In genomic region chr18:58863539-58864145, GRCh38 we compare ENCODE assay signal across 8 cellular contexts. TPM values are rescaled to one million over a fixed set of nuclear protein-coding genes. Genes with fewer than 3 reads are reported as not detected.
A peak's percentile ranks its signal among the peaks of the same experiment; 100 is the strongest.
DNase-seq lines count a peak whose midpoint lies in the region; ATAC-seq and TF ChIP-seq lines count a peak whose summit lies in the region.

No MANE protein-coding gene starts in this region.

- H3K4me3 Mint-ChIP-seq in CD4-positive, alpha-beta T cell = peak overlapping the region; percentile 27
- peak overlapping the region in 4 of 5 donors; percentile 25 to 73 (median 60) for H3K4me3 Mint-ChIP-seq in immature natural killer cell

- CTCF ChIA-PET in CD4-positive, alpha-beta T cell (lab: Charles Lee) = no interaction called here

- POLR2A ChIA-PET in CD4-positive, alpha-beta T cell (lab: Charles Lee) = no interaction called here

- H3K36me3 ChIP-seq in SJCRH30 (peaks cover 11% of the 10 kb centered on the region), spleen (peaks cover 0 to 25% (median 9%) of the 10 kb centered on the region in 6 donors)

- H3K9me3 Mint-ChIP-seq in CD4-positive, alpha-beta T cell = no peaks in the 10 kb centered on the region
- H3K9me3 Mint-ChIP-seq in immature natural killer cell = no peaks in the 10 kb centered on the region

- peak; percentile 67 for ATAC-seq in CD4-positive, alpha-beta T cell (ENCODE audit: poor library complexity)
- ATAC-seq in GM21381 (IDR thresholded peaks at IDR 0.05; ENCODE audit: unreplicated experiment) = peak; percentile 57
- ATAC-seq in HG03460 (IDR thresholded peaks at IDR 0.05; ENCODE audit: unreplicated experiment) = no peak

- intact Hi-C loops in CD4-positive, alpha-beta T cell (cut with DNase I, micrococcal nuclease) = no loop called here
- intact Hi-C loops in spleen (cut with DNase I; ENCODE audit: low total_unique reads) = no loop called here

- H3K27ac ChIP-seq in CD4-positive, alpha-beta T cell (ENCODE audit: low read depth, low read length) = no peak overlapping the region
- H3K27ac ChIP-seq in SJCRH30 (peak overlapping the region; percentile 82), spleen (peak overlapping the region; percentile 89 to 95 (median 91))

- peaks cover 56% of the 10 kb centered on the region for H3K27me3 ChIP-seq in CD4-positive, alpha-beta T cell (ENCODE audit: control insufficient read depth, insufficient read depth, low read length)
- no peaks in the 10 kb centered on the region for H3K27me3 ChIP-seq in SJCRH30
- peaks cover 0 to 24% (median 0%) of the 10 kb centered on the region in 7 donors for H3K27me3 ChIP-seq in spleen (replicated peaks in 1 of 7)

- H3K9me3 ChIP-seq in CD4-positive, alpha-beta T cell (ENCODE audit: control insufficient read depth, low read length) = no peaks in the 10 kb centered on the region
- H3K9me3 ChIP-seq in SJCRH30 (replicated peaks) (no peaks in the 10 kb centered on the region), spleen (peaks cover 0 to 3% (median 0%) of the 10 kb centered on the region in 8 donors)

- peak overlapping the region; percentile 66 for H3K4me3 ChIP-seq in SJCRH30
- peak overlapping the region in 7 of 8 donors; percentile 20 to 70 (median 39) for H3K4me3 ChIP-seq in spleen

- 1 to 5% (median 2%) methylated on average over 19 to 72 of the region's 72 CpGs for WGBS in spleen, 5 donors

- H3K27me3 Mint-ChIP-seq in CD4-positive, alpha-beta T cell = peaks cover 85% of the 10 kb centered on the region
- H3K27me3 Mint-ChIP-seq in immature natural killer cell (ENCODE audit: low read depth in 3 of 3) = peaks cover 5 to 14% (median 8%) of the 10 kb centered on the region in 3 donors

- H3K4me1 ChIP-seq in SJCRH30 (peaks cover 17% of the 10 kb centered on the region), spleen (peaks cover 24 to 81% (median 49%) of the 10 kb centered on the region in 6 donors)

- in situ Hi-C loops in T47D (cut with HindIII; ENCODE audit: low pct_unique_long_range_greater_than_20kb, low sequenced_read_pairs) = no loop called here

- TF ChIP-seq CTCF in CD4-positive, alpha-beta T cell (IDR thresholded peaks at IDR 0.05) = no peak
- TF ChIP-seq CTCF in spleen (IDR thresholded peaks at IDR 0.05 in 8 of 11, conservative IDR thresholded peaks at IDR 0.05 in 3 of 11) = no peak

- peak in 8 of 10 experiments; percentile 8 to 46 (median 22) for DNase-seq in CD4-positive, alpha-beta T cell
- DNase-seq in SJCRH30 = peak; percentile 40 to 47
- DNase-seq in T47D (ENCODE audit: low read depth in 1 of 2, low spot score in 1 of 2) = peak; percentile 44 to 64
- DNase-seq in immature natural killer cell = peak; percentile 22 to 50 (median 38)
- peak; percentile 89 for DNase-seq in spleen
- DNase-seq in middle frontal gyrus (ENCODE audit: extremely low spot score, low spot score) = no peak

- H3K36me3 Mint-ChIP-seq in CD4-positive, alpha-beta T cell (ENCODE audit: low read depth) = peaks cover 11% of the 10 kb centered on the region
- peaks cover 3 to 10% (median 4%) of the 10 kb centered on the region in 3 donors for H3K36me3 Mint-ChIP-seq in immature natural killer cell

- peaks cover 5% of the 10 kb centered on the region for H3K4me1 Mint-ChIP-seq in CD4-positive, alpha-beta T cell (ENCODE audit: low read depth)
- H3K4me1 Mint-ChIP-seq in immature natural killer cell = peaks cover 12 to 14% of the 10 kb centered on the region in 2 donors

- no peak overlapping the region for H3K27ac Mint-ChIP-seq in CD4-positive, alpha-beta T cell
- peak overlapping the region in 1 of 6 donors; percentile 29 for H3K27ac Mint-ChIP-seq in immature natural killer cell

- TF ChIP-seq POLR2A in spleen (IDR thresholded peaks at IDR 0.05) = no peak

RNA-seq across cellular contexts. Expression of gene ZNF532, which starts 1.0 kb away (rescaled TPM):
- total RNA-seq in CD4-positive, alpha-beta T cell = 1 to 10 TPM; 9.8 to 9.9 TPM
- total RNA-seq in SJCRH30 (2014; rRNA removed; shearing (Covaris generic)) = 26.2 and 27.7 TPM in 2 replicates
- polyA plus RNA-seq in immature natural killer cell = under 1 TPM in 2 of 3 donors, not detected in 1; 0.49 to 0.99 TPM
- total RNA-seq in spleen = 10 to 100 TPM; 40.0 to 64.8 (median 47.2) TPM
- polyA plus RNA-seq in spleen = 10 to 100 TPM in 1 of 3 donors, 1 to 10 TPM in 2; 5.2 to 12.1 (median 9.8) TPM
